Comparison of ENCODE assay signal across 17 cellular contexts in the genomic region with DNA sequence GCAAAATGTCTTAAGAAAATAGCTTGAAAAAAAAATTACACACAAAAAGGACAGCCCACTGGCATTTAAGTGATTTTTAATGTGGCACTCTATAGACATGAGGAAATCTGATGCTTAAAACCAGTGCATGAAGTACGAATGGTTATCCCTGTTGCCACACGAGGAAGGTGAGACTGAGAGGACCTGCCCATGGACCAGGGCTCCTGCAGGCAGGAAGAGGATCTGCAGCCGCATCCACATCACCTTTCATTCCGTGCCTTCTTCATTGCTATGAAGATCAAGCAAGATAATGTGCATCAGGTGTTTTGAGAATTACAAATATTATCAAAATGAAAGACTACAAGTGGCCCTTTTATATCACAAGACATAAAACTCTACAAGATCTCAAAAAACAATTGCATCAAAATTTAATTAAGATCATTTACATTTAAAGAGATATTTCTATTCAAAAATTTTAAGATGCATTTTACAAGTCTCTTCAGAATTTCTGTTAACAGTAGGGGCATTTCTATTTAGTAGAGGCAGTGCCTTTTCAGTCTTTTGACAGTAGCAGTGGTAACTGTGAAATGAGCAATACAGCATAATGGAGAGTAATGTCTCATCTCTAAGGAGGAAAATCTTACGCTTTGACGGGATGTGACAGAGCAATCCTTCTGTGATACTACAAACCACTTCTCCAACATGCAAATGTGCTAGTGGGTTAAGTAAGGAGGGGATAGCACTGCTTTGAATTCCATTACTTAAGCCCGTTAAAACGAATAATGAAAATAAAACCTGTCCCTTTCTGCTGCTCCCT.
DNase-seq lines count a peak whose midpoint lies in the region; ATAC-seq, FAIRE-seq and TF ChIP-seq lines count a peak whose summit lies in the region.
"Had no signal": no experiment of that assay in that cellular context is flagged by ENCODE, and none has a peak within 500 bp of the region (broad histone marks: within the 10 kb centered on the region; RNA-seq: fewer than 3 reads in every experiment).

No MANE protein-coding gene starts in this region.

- no peaks in the 10 kb centered on the region for H3K79me2 ChIP-seq in mesendoderm (ENCODE audit: control insufficient read depth, insufficient read depth, low read length)

- no peak overlapping the region for H3K4me3 ChIP-seq in GM12864 (ENCODE audit: low read depth, low read length)
- no peak overlapping the region for H3K4me3 ChIP-seq in mesendoderm (ENCODE audit: low read length)
- H3K4me3 ChIP-seq: Peyer's patch, prostate gland, spleen had no signal

- H3K9me3 Mint-ChIP-seq in WTC11 = peaks cover under 1% of the 10 kb centered on the region; the same call in 1 of the 2 replicates
- H3K9me3 Mint-ChIP-seq: activated naive CD4-positive, alpha-beta T cell treated with anti-CD3 and anti-CD28 coated beads, Interleukin-2, amount 10 ng/mL, durations not matched to agents 7 days and 5 days; dendritic cell treated with granulocyte-macrophage colony-stimulating factor and Interleukin-4, amounts not matched to agents 40 ng/mL and 50 ng/mL, for 4 days had no signal

- no peak overlapping the region for H2AK5ac ChIP-seq in mesendoderm (ENCODE audit: low read length)

- no peak overlapping the region for H3K18ac ChIP-seq in mesendoderm (ENCODE audit: low read length)

- no peak overlapping the region for H3K27ac Mint-ChIP-seq in WTC11
- H3K27ac Mint-ChIP-seq: activated naive CD4-positive, alpha-beta T cell treated with anti-CD3 and anti-CD28 coated beads, Interleukin-2, amount 10 ng/mL, durations not matched to agents 7 days and 5 days; dendritic cell treated with granulocyte-macrophage colony-stimulating factor and Interleukin-4, amounts not matched to agents 40 ng/mL and 50 ng/mL, for 4 days; naive thymus-derived CD8-positive, alpha-beta T cell had no signal

- no peaks in the 10 kb centered on the region for H3K36me3 ChIP-seq in mesendoderm (ENCODE audit: control insufficient read depth, insufficient read depth, low read length)
- H3K36me3 ChIP-seq: Peyer's patch, prostate gland, spleen had no signal

- no peak overlapping the region for H2BK5ac ChIP-seq in mesendoderm (ENCODE audit: low read length)

- no peak for DNase-seq in GM12864 (ENCODE audit: low read depth)
- peak; percentile 27 for DNase-seq in HEK293T (ENCODE audit: extremely low spot score)
- peak; percentile 20 for DNase-seq in WTC11 (ENCODE audit: low spot score)
- DNase-seq in mesendoderm = peak; percentile 40
- no peak for DNase-seq in UCSD-AML1 (lab: John Stamatoyannopoulos, UW; ENCODE audit: unreplicated experiment)
- no peak for DNase-seq in HTR-8/SVneo (ENCODE audit: insufficient read length, low spot score)
- DNase-seq: activated naive CD4-positive, alpha-beta T cell treated with anti-CD3 and anti-CD28 coated beads, Interleukin-2, amount 10 ng/mL, durations not matched to agents 7 days and 5 days; activated T-cell treated with anti-CD3 and anti-CD28 coated beads for 4 hours; DMS153; naive thymus-derived CD8-positive, alpha-beta T cell; NCI-H187; Peyer's patch; spleen had no signal

- no peaks in the 10 kb centered on the region for H3K4me1 ChIP-seq in mesendoderm (ENCODE audit: control insufficient read depth, low read depth, low read length)
- H3K4me1 ChIP-seq: Peyer's patch, prostate gland, spleen had no signal

- CTCF ChIA-PET in HEK293T (lab: Yijun Ruan, JAX) (no interaction called here), WTC11 (lab: Charles Lee) (no interaction called here)

- POLR2A ChIA-PET in HEK293T (lab: Yijun Ruan, JAX) (no interaction called here), WTC11 (lab: Charles Lee) (no interaction called here)

- H3K4me3 Mint-ChIP-seq in WTC11 = no peak overlapping the region
- H3K4me3 Mint-ChIP-seq: activated naive CD4-positive, alpha-beta T cell treated with anti-CD3 and anti-CD28 coated beads, Interleukin-2, amount 10 ng/mL, durations not matched to agents 7 days and 5 days; dendritic cell treated with granulocyte-macrophage colony-stimulating factor and Interleukin-4, amounts not matched to agents 40 ng/mL and 50 ng/mL, for 4 days; naive thymus-derived CD8-positive, alpha-beta T cell had no signal

- no peak overlapping the region for H3K23ac ChIP-seq in mesendoderm (ENCODE audit: low read length)

- H2BK15ac ChIP-seq in mesendoderm (replicated peaks; ENCODE audit: low read depth) = no peak overlapping the region

- no CpG with 5 or more reads among the region's 8 CpGs for WGBS in mesendoderm (ENCODE audit: extremely low coverage, insufficient coverage, low lambda C conversion rate)

- no peak overlapping the region for H3K4ac ChIP-seq in mesendoderm (ENCODE audit: low read depth, low read length)

- H4K8ac ChIP-seq in mesendoderm (ENCODE audit: low read depth, low read length) = no peak overlapping the region

- ATAC-seq in WTC11 = peak; percentile 78
- no peak for ATAC-seq in GM18870 (IDR thresholded peaks at IDR 0.05; ENCODE audit: unreplicated experiment)
- ATAC-seq: naive thymus-derived CD8-positive, alpha-beta T cell had no signal

- no peaks in the 10 kb centered on the region for H3K27me3 ChIP-seq in mesendoderm (ENCODE audit: insufficient read depth, low read length, poor library complexity)
- H3K27me3 ChIP-seq: Peyer's patch had no signal

- peaks cover 7% of the 10 kb centered on the region for H3K4me1 Mint-ChIP-seq in WTC11
- H3K4me1 Mint-ChIP-seq: activated naive CD4-positive, alpha-beta T cell treated with anti-CD3 and anti-CD28 coated beads, Interleukin-2, amount 10 ng/mL, durations not matched to agents 7 days and 5 days; naive thymus-derived CD8-positive, alpha-beta T cell had no signal

- no peak overlapping the region for H3K56ac ChIP-seq in mesendoderm (ENCODE audit: low read length)

- no peak overlapping the region for H4K5ac ChIP-seq in mesendoderm (ENCODE audit: low read length)

- FAIRE-seq in HTR-8/SVneo (lab: Jason Lieb, UNC) = no peak
- FAIRE-seq: TTC549 had no signal

- H3K27me3 Mint-ChIP-seq in WTC11 (ENCODE audit: low read depth) = no peaks in the 10 kb centered on the region
- H3K27me3 Mint-ChIP-seq: activated naive CD4-positive, alpha-beta T cell treated with anti-CD3 and anti-CD28 coated beads, Interleukin-2, amount 10 ng/mL, durations not matched to agents 7 days and 5 days; dendritic cell treated with granulocyte-macrophage colony-stimulating factor and Interleukin-4, amounts not matched to agents 40 ng/mL and 50 ng/mL, for 4 days had no signal

- no peaks in the 10 kb centered on the region for H3K36me3 Mint-ChIP-seq in WTC11
- H3K36me3 Mint-ChIP-seq: activated naive CD4-positive, alpha-beta T cell treated with anti-CD3 and anti-CD28 coated beads, Interleukin-2, amount 10 ng/mL, durations not matched to agents 7 days and 5 days; naive thymus-derived CD8-positive, alpha-beta T cell had no signal

- no peaks in the 10 kb centered on the region for H3K79me1 ChIP-seq in mesendoderm (ENCODE audit: low read length)

- peak; percentile 31 for TF ChIP-seq CTCF in GM12864 (IDR thresholded peaks at IDR 0.05; ENCODE audit: low read depth, low read length, missing control alignments)
- TF ChIP-seq CTCF in WTC11 (IDR thresholded peaks at IDR 0.05) = no peak

- H3K27ac ChIP-seq in mesendoderm (ENCODE audit: low read depth, low read length) = no peak overlapping the region
- H3K27ac ChIP-seq: Peyer's patch, prostate gland, spleen had no signal

- H3K9ac ChIP-seq in mesendoderm (ENCODE audit: low read length) = no peak overlapping the region

- no peak overlapping the region for H2BK120ac ChIP-seq in mesendoderm (ENCODE audit: low read depth, low read length)

- H3K4me2 ChIP-seq in mesendoderm (ENCODE audit: low read length) = no peak overlapping the region

TF ChIP-seq in HEK293T, 16 proteins besides CTCF, POLR2A, EP300 and RAD21:
- TF ChIP-seq FOXA1 (IDR thresholded peaks at IDR 0.05) = no peak
TF ChIP-seq in HEK293T: peak in this region for 0.

TF ChIP-seq in WTC11, 78 proteins besides CTCF, POLR2A, EP300 and RAD21 (continues in another document):
- TF ChIP-seq NFATC4 (CRISPR knock-in tag; IDR thresholded peaks at IDR 0.05) (no peak), ESRRA (CRISPR knock-in tag; IDR thresholded peaks at IDR 0.05; ENCODE audit: borderline replicate concordance) (no peak), JAZF1 (CRISPR knock-in tag; IDR thresholded peaks at IDR 0.05) (no peak), SP1 (CRISPR knock-in tag; conservative IDR thresholded peaks at IDR 0.05) (no peak), SMAD3 (CRISPR knock-in tag; IDR thresholded peaks at IDR 0.05; ENCODE audit: borderline replicate concordance) (no peak), ZNF121 (CRISPR knock-in tag; IDR thresholded peaks at IDR 0.05) (no peak)
- TF ChIP-seq, protein P1, sequence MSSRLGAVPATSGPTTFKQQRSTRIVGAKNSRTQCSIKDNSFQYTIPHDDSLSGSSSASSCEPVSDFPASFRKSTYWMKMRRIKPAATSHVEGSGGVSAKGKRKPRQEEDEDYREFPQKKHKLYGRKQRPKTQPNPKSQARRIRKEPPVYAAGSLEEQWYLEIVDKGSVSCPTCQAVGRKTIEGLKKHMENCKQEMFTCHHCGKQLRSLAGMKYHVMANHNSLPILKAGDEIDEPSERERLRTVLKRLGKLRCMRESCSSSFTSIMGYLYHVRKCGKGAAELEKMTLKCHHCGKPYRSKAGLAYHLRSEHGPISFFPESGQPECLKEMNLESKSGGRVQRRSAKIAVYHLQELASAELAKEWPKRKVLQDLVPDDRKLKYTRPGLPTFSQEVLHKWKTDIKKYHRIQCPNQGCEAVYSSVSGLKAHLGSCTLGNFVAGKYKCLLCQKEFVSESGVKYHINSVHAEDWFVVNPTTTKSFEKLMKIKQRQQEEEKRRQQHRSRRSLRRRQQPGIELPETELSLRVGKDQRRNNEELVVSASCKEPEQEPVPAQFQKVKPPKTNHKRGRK (CRISPR knock-in tag; IDR thresholded peaks at IDR 0.05; ENCODE audit: borderline replicate concordance) = no peak
- TF ChIP-seq, protein P2, sequence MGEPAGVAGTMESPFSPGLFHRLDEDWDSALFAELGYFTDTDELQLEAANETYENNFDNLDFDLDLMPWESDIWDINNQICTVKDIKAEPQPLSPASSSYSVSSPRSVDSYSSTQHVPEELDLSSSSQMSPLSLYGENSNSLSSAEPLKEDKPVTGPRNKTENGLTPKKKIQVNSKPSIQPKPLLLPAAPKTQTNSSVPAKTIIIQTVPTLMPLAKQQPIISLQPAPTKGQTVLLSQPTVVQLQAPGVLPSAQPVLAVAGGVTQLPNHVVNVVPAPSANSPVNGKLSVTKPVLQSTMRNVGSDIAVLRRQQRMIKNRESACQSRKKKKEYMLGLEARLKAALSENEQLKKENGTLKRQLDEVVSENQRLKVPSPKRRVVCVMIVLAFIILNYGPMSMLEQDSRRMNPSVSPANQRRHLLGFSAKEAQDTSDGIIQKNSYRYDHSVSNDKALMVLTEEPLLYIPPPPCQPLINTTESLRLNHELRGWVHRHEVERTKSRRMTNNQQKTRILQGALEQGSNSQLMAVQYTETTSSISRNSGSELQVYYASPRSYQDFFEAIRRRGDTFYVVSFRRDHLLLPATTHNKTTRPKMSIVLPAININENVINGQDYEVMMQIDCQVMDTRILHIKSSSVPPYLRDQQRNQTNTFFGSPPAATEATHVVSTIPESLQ (CRISPR knock-in tag; IDR thresholded peaks at IDR 0.05) = no peak

Comparison
In these comparisons a context has a peak if more than half of its experiments do, and no peak if none do; other contexts are left out.
1. DNase-seq: peak in HEK293T (single experiment), WTC11 (single experiment) and mesendoderm (single experiment); none in GM12864 (single experiment), UCSD-AML1 (single experiment) and HTR-8/SVneo (single experiment).